19 cellular contexts compared by ENCODE assay signal in genomic region chr5:148615644-148616283, GRCh38. TPM values are rescaled to one million over a fixed set of nuclear protein-coding genes. Genes with fewer than 3 reads are reported as not detected.
DNase-seq lines count a peak whose midpoint lies in the region; ATAC-seq and TF ChIP-seq lines count a peak whose summit lies in the region.
"Had no signal": no experiment of that assay in that cellular context is flagged by ENCODE, and none has a peak within 500 bp of the region (broad histone marks: within the 10 kb centered on the region; RNA-seq: fewer than 3 reads in every experiment).

No MANE protein-coding gene starts in this region.

- no peak overlapping the region for H3K27ac ChIP-seq in suprapubic skin
- H3K27ac ChIP-seq: adrenal gland, colonic mucosa, left lung, neural progenitor cell, thyroid gland had no signal

- H3K4me3 ChIP-seq in HFF-Myc (replicated peaks; ENCODE audit: low read depth, low read length) = no peak overlapping the region
- H3K4me3 ChIP-seq in astrocyte of the spinal cord (ENCODE audit: low read depth, low read length) = no peak overlapping the region
- no peak overlapping the region for H3K4me3 ChIP-seq in suprapubic skin
- H3K4me3 ChIP-seq: adrenal gland, colonic mucosa, left lung, neural progenitor cell, thyroid gland had no signal

- ATAC-seq in GM21423 (IDR thresholded peaks at IDR 0.05; ENCODE audit: unreplicated experiment) = no peak
- ATAC-seq: activated CD4-positive, alpha-beta T cell treated with anti-CD3 and anti-CD28 coated beads for 36 hours; left lung; stimulated activated effector memory CD8-positive, alpha-beta T cell treated with anti-CD3 and anti-CD28 coated beads, Interleukin-12 subunit alpha, Interleukin-12 subunit beta, amount 100 ng/mL, for 72 hours had no signal

- H3K4me1 ChIP-seq in suprapubic skin = no peaks in the 10 kb centered on the region
- H3K4me1 ChIP-seq: adrenal gland, colonic mucosa, left lung, thyroid gland had no signal

- peak; percentile 2 for DNase-seq in HFF-Myc (ENCODE audit: extremely low read depth, low read depth)
- DNase-seq in NCI-H2196 (lab: John Stamatoyannopoulos, UW; ENCODE audit: unreplicated experiment) = peak; percentile 28
- peak; percentile 20 for DNase-seq in astrocyte of the spinal cord (ENCODE audit: low read depth, low spot score)
- peak; percentile 11 for DNase-seq in hepatic stellate cell (ENCODE audit: low spot score)
- no peak for DNase-seq in kidney tubule cell (ENCODE audit: low spot score)
- DNase-seq in suprapubic skin (ENCODE audit: low spot score in 2 of 2) = no peak
- DNase-seq: activated CD4-positive, alpha-beta T cell treated with anti-CD3 and anti-CD28 coated beads for 36 hours; activated effector memory CD4-positive, alpha-beta T cell treated with Interleukin-2 at 50 U/mL for 16 hours; colonic mucosa; left lung; NCI-H1092; NCI-H2107; RPMI8226; thyroid gland had no signal

- peaks cover 3% of the 10 kb centered on the region for H3K27me3 ChIP-seq in suprapubic skin
- H3K27me3 ChIP-seq: adrenal gland, colonic mucosa, left lung, neural progenitor cell, thyroid gland had no signal

- no peak for TF ChIP-seq POLR2A in suprapubic skin (IDR thresholded peaks at IDR 0.05)

- in situ Hi-C loops in astrocyte of the spinal cord (cut with HindIII; ENCODE audit: low sequenced_read_pairs) = no loop called here

- TF ChIP-seq CTCF in HFF-Myc (IDR thresholded peaks at IDR 0.05; ENCODE audit: low read depth, low read length, missing control alignments) = no peak
- no peak for TF ChIP-seq CTCF in astrocyte of the spinal cord (IDR thresholded peaks at IDR 0.05; ENCODE audit: low read depth, low read length)
- TF ChIP-seq CTCF in suprapubic skin (IDR thresholded peaks at IDR 0.05) = no peak

- TF ChIP-seq EP300 in suprapubic skin (IDR thresholded peaks at IDR 0.05) = no peak

- H3K9me3 ChIP-seq in suprapubic skin = no peaks in the 10 kb centered on the region
- H3K9me3 ChIP-seq: adrenal gland, colonic mucosa, left lung, thyroid gland had no signal

- H3K36me3 ChIP-seq in suprapubic skin = no peaks in the 10 kb centered on the region
- H3K36me3 ChIP-seq: adrenal gland, colonic mucosa, left lung, neural progenitor cell, thyroid gland had no signal

- WGBS in suprapubic skin = 43% methylated on average over 4 of the region's 4 CpGs

RNA-seq across cellular contexts. Expression of gene HTR4, which starts 38.6 kb away (rescaled TPM):
- total RNA-seq in suprapubic skin = 1 to 10 TPM in 1 of 4 donors, under 1 TPM in 1, not detected in 2; 0.34 to 1.6 TPM
- total RNA-seq: activated CD4-positive, alpha-beta T cell treated with anti-CD3 and anti-CD28 coated beads for 36 hours; left lung; pulmonary artery endothelial cell; thyroid gland had no signal

Comparison
In these comparisons a context has a peak if more than half of its experiments do, and no peak if none do; other contexts are left out.
1. DNase-seq: peak in HFF-Myc (single experiment), NCI-H2196 (single experiment), astrocyte of the spinal cord (single experiment) and hepatic stellate cell (single experiment); none in kidney tubule cell (single experiment) and suprapubic skin (0 of 2).